Comparison of ENCODE assay signal across 8 cellular contexts in the genomic region with DNA sequence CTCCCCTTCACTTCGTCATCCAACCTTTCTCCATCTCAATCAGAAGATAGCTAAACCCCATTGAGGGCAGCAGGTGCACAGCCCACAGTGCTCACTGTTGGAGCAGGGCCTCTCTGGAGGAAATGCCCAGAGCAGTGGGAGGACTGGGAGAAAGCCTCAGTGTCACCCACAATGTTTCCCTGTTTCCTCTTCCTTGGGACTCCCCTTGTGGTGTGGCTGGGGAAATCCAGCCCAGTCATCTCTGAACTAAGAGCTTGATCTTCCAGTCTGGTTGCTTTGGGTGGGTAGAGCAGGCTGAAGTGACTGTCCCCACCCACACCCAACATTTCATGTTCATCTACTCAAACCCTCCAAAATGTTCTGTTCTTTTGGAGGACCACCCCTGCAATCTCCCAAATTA. TPM values are rescaled to one million over a fixed set of nuclear protein-coding genes. Genes with fewer than 3 reads are reported as not detected.
DNase-seq lines count a peak whose midpoint lies in the region; ATAC-seq and TF ChIP-seq lines count a peak whose summit lies in the region.

No MANE protein-coding gene starts in this region.

- peak; percentile 54 to 61 for DNase-seq in activated CD4-positive, alpha-beta T cell treated with anti-CD3 and anti-CD28 coated beads for 24 hours (ENCODE audit: low read depth in 2 of 2)
- DNase-seq in activated CD4-positive, alpha-beta T cell treated with anti-CD3 and anti-CD28 coated beads for 1 hour: no peak
- peak; percentile 84 for DNase-seq in activated naive CD8-positive, alpha-beta T cell treated with anti-CD3 and anti-CD28 coated beads for 36 hours
- DNase-seq in stimulated activated naive B cell treated with anti-CD40 and anti-IgM and Interleukin-4, amounts not matched to agents 10 μg/mL and 1 μg/mL and 100 μg/mL, for 72 hours: peak; percentile 90
- DNase-seq in NCI-H82 treated with DMSO at 0.1 percent for 48 hours (lab: John Stamatoyannopoulos, UW; ENCODE audit: unreplicated experiment): no peak
- no peak for DNase-seq in Ammon's horn (ENCODE audit: low spot score)
- no peak for DNase-seq in HEK293T (ENCODE audit: extremely low spot score)

- peaks cover 10% of the 10 kb centered on the region for H3K9me3 Mint-ChIP-seq in activated naive CD8-positive, alpha-beta T cell treated with anti-CD3 and anti-CD28 coated beads for 36 hours
- H3K9me3 Mint-ChIP-seq in stimulated activated naive B cell treated with anti-CD40 and anti-IgM and Interleukin-4, amounts not matched to agents 10 μg/mL and 1 μg/mL and 100 μg/mL, for 72 hours: peaks cover 3 to 4% of the 10 kb centered on the region in 2 donors

- peak overlapping the region; percentile 73 for H3K27ac Mint-ChIP-seq in activated naive CD8-positive, alpha-beta T cell treated with anti-CD3 and anti-CD28 coated beads for 36 hours
- H3K27ac Mint-ChIP-seq in stimulated activated naive B cell treated with anti-CD40 and anti-IgM and Interleukin-4, amounts not matched to agents 10 μg/mL and 1 μg/mL and 100 μg/mL, for 72 hours: peak overlapping the region; percentile 91

- H3K4me3 Mint-ChIP-seq in activated naive CD8-positive, alpha-beta T cell treated with anti-CD3 and anti-CD28 coated beads for 36 hours: no peak overlapping the region
- peak overlapping the region; percentile 44 to 52 for H3K4me3 Mint-ChIP-seq in stimulated activated naive B cell treated with anti-CD40 and anti-IgM and Interleukin-4, amounts not matched to agents 10 μg/mL and 1 μg/mL and 100 μg/mL, for 72 hours

- H3K27me3 Mint-ChIP-seq in activated naive CD8-positive, alpha-beta T cell treated with anti-CD3 and anti-CD28 coated beads for 36 hours: peaks cover 10% of the 10 kb centered on the region
- no peaks in the 10 kb centered on the region for H3K27me3 Mint-ChIP-seq in stimulated activated naive B cell treated with anti-CD40 and anti-IgM and Interleukin-4, amounts not matched to agents 10 μg/mL and 1 μg/mL and 100 μg/mL, for 72 hours

- CTCF ChIA-PET in HEK293T (lab: Yijun Ruan, JAX): interaction anchor here (0.7 to 0.8 kb wide), 2 partner anchors 21 to 145 kb away, joined by 3 read pairs; no protein-coding TSS in a partner anchor

- POLR2A ChIA-PET in HEK293T (lab: Yijun Ruan, JAX): no interaction called here

- peaks cover 57% of the 10 kb centered on the region for H3K4me1 Mint-ChIP-seq in activated naive CD8-positive, alpha-beta T cell treated with anti-CD3 and anti-CD28 coated beads for 36 hours
- H3K4me1 Mint-ChIP-seq in stimulated activated naive B cell treated with anti-CD40 and anti-IgM and Interleukin-4, amounts not matched to agents 10 μg/mL and 1 μg/mL and 100 μg/mL, for 72 hours: peaks cover 35 to 52% of the 10 kb centered on the region in 2 donors

- ATAC-seq in HG03457 (IDR thresholded peaks at IDR 0.05; ENCODE audit: unreplicated experiment): peak; percentile 44
- peak; percentile 71 to 73 for ATAC-seq in stimulated activated naive B cell treated with anti-CD40 and anti-IgM and Interleukin-4, amounts not matched to agents 10 μg/mL and 1 μg/mL and 100 μg/mL, for 72 hours (replicated peaks)

- H3K36me3 Mint-ChIP-seq in activated naive CD8-positive, alpha-beta T cell treated with anti-CD3 and anti-CD28 coated beads for 36 hours: peaks cover 18% of the 10 kb centered on the region
- peaks cover 4% of the 10 kb centered on the region in 2 donors for H3K36me3 Mint-ChIP-seq in stimulated activated naive B cell treated with anti-CD40 and anti-IgM and Interleukin-4, amounts not matched to agents 10 μg/mL and 1 μg/mL and 100 μg/mL, for 72 hours

TF ChIP-seq in HEK293T, 16 proteins besides CTCF, POLR2A, EP300 and RAD21:
- TF ChIP-seq ELF4 (IDR thresholded peaks at IDR 0.05) (no peak), LEF1 (IDR thresholded peaks at IDR 0.05; ENCODE audit: borderline replicate concordance) (no peak), SUZ12 (IDR thresholded peaks at IDR 0.05) (no peak), FOXK2 (IDR thresholded peaks at IDR 0.05) (no peak), SP1 (IDR thresholded peaks at IDR 0.05) (no peak)

RNA-seq across cellular contexts. Expression of a gene that starts 29.8 kb away (rescaled TPM):
- total RNA-seq in activated naive CD8-positive, alpha-beta T cell treated with anti-CD3 and anti-CD28 coated beads for 36 hours: 10 to 100 TPM; 85.3 to 86.7 TPM

Comparison
In these comparisons a context has a peak if more than half of its experiments do, and no peak if none do; other contexts are left out.
1. DNase-seq: peak in activated CD4-positive, alpha-beta T cell treated with anti-CD3 and anti-CD28 coated beads for 24 hours (2 of 2), activated naive CD8-positive, alpha-beta T cell treated with anti-CD3 and anti-CD28 coated beads for 36 hours (single experiment) and stimulated activated naive B cell treated with anti-CD40 and anti-IgM and Interleukin-4, amounts not matched to agents 10 μg/mL and 1 μg/mL and 100 μg/mL, for 72 hours (single experiment); none in activated CD4-positive, alpha-beta T cell treated with anti-CD3 and anti-CD28 coated beads for 1 hour (single experiment), NCI-H82 treated with DMSO at 0.1 percent for 48 hours (single experiment), Ammon's horn (single experiment) and HEK293T (single experiment).